8 cellular contexts compared by ENCODE assay signal in genomic region chr2:72770879-72771461, GRCh38. TPM values are rescaled to one million over a fixed set of nuclear protein-coding genes. Genes with fewer than 3 reads are reported as not detected.
DNase-seq lines count a peak whose midpoint lies in the region; ATAC-seq, FAIRE-seq and TF ChIP-seq lines count a peak whose summit lies in the region.

No MANE protein-coding gene starts in this region.

- H3K4me3 ChIP-seq in adrenal gland, result no peak overlapping the region

- ATAC-seq in left cardiac atrium, result peak; percentile 54 to 59
- peak; percentile 56 for ATAC-seq in sciatic nerve
- ATAC-seq in HG02973 (IDR thresholded peaks at IDR 0.05; ENCODE audit: unreplicated experiment), result no peak

- no peaks in the 10 kb centered on the region for H3K36me3 ChIP-seq in adrenal gland (replicated peaks in 1 of 2)

- peak; percentile 57 for FAIRE-seq in GM19239 (lab: Jason Lieb, UNC)

- CTCF ChIA-PET in RWPE1 (lab: Yijun Ruan, JAX), result interaction anchor here (1.0 kb wide), 1 partner anchor 89 kb away, joined by 8 read pairs; no protein-coding TSS in a partner anchor

- intact Hi-C loops in adrenal gland (cut with DNase I) (loop anchor here (2.0 to 5.0 kb wide), 2 partner anchors 91 to 92 kb away; no protein-coding TSS in a partner anchor), left cardiac atrium (cut with DNase I) (loop anchor here (2.0 kb wide), 2 partner anchors 90 to 92 kb away; no protein-coding TSS in a partner anchor), sciatic nerve (cut with DNase I) (no loop called here)

- 1 to 3% (median 2%) methylated on average over 2 of the region's 2 CpGs for WGBS in adrenal gland, 4 donors

- TF ChIP-seq POLR2A in adrenal gland (IDR thresholded peaks at IDR 0.05), result no peak

- H3K27me3 ChIP-seq in adrenal gland, result no peaks in the 10 kb centered on the region

- TF ChIP-seq CTCF in C4-2B (conservative IDR thresholded peaks at IDR 0.05) (peak; percentile 77), RWPE1 (conservative IDR thresholded peaks at IDR 0.05; ENCODE audit: low read depth) (peak; percentile 90), adrenal gland (IDR thresholded peaks at IDR 0.05) (peak; percentile 79 to 93 (median 92))

- peaks cover 0 to 7% of the 10 kb centered on the region in 2 donors for H3K4me1 ChIP-seq in adrenal gland (replicated peaks in 1 of 2)

- peak; percentile 16 for DNase-seq in GM19239 (ENCODE audit: insufficient read length, low spot score)
- peak; percentile 73 for DNase-seq in M059J (ENCODE audit: low read depth)
- peak; percentile 67 for DNase-seq in RWPE1 (ENCODE audit: low spot score)
- DNase-seq in adrenal gland, result peak; percentile 47 to 84 (median 79)
- DNase-seq in left cardiac atrium, result no peak
- DNase-seq in sciatic nerve (ENCODE audit: low spot score), result no peak

- no peak overlapping the region for H3K27ac ChIP-seq in C4-2B
- H3K27ac ChIP-seq in RWPE1, result no peak overlapping the region
- H3K27ac ChIP-seq in adrenal gland, result no peak overlapping the region

- POLR2A ChIA-PET in RWPE1 (lab: Yijun Ruan, JAX; ENCODE audit: low non-redundant PET), result no interaction called here

- no peaks in the 10 kb centered on the region for H3K9me3 ChIP-seq in adrenal gland (replicated peaks in 1 of 3)

RNA-seq across cellular contexts. Expression of gene EXOC6B, which starts 54.9 kb away (rescaled TPM):
- total RNA-seq in M059J (2014; rRNA removed; shearing (Covaris generic)), result 6.6 and 18.5 TPM in 2 replicates
- total RNA-seq in adrenal gland (10 to 100 TPM; 39.4 to 92.6 (median 56.8) TPM), left cardiac atrium (100 to 1,000 TPM in 1 of 2 donors, 10 to 100 TPM in 1; 93.7 to 113 TPM), sciatic nerve (49.9 TPM)
- 10 to 100 TPM in 1 of 3 donors, 1 to 10 TPM in 2; 6.0 to 25.4 (median 9.7) TPM for polyA plus RNA-seq in adrenal gland

Comparison
In these comparisons a context has a peak if more than half of its experiments do, and no peak if none do; other contexts are left out.
1. DNase-seq: peak in GM19239 (single experiment), M059J (single experiment), RWPE1 (single experiment) and adrenal gland (7 of 7); none in left cardiac atrium (single experiment) and sciatic nerve (single experiment).
2. Peak in every context shown above with its lines, with median percentiles within 50 percentile points of each other: CTCF ChIP-seq.